21 cellular contexts compared by ENCODE assay signal in genomic region chr17:73791121-73791520, GRCh38.
"Had no signal": no experiment of that assay in that cellular context is flagged by ENCODE, and none has a peak within 500 bp of the region (broad histone marks: within the 10 kb centered on the region; RNA-seq: fewer than 3 reads in every experiment).

No MANE protein-coding gene starts in this region.

- ATAC-seq: effector memory CD8-positive, alpha-beta T cell; esophagus mucosa; gastrocnemius medialis; heart right ventricle; left cardiac atrium; left lung; left ventricle myocardium superior; lower lobe of right lung; mucosa of descending colon had no signal

- H3K27ac ChIP-seq: colonic mucosa, epithelial cell of prostate, esophagus squamous epithelium, gastrocnemius medialis, heart right ventricle, left lung, lower lobe of right lung had no signal

- H3K27me3 ChIP-seq: colonic mucosa had no signal

- H3K4me3 ChIP-seq: colonic mucosa, esophagus squamous epithelium, gastrocnemius medialis, heart right ventricle, left lung, lower lobe of right lung, mucosa of descending colon had no signal

- H3K9me3 ChIP-seq: colonic mucosa, esophagus squamous epithelium, gastrocnemius medialis, left lung, lower lobe of right lung, mucosa of descending colon had no signal

- H3K4me1 ChIP-seq: colonic mucosa, gastrocnemius medialis, left lung, lower lobe of right lung had no signal

- H3K36me3 ChIP-seq: colonic mucosa, esophagus squamous epithelium, gastrocnemius medialis, heart right ventricle, left lung, lower lobe of right lung had no signal

- DNase-seq: colonic mucosa; cortex of kidney; effector CD8-positive, alpha-beta T cell; effector memory CD8-positive, alpha-beta T cell; erythroblast; esophagus squamous epithelium; foreskin fibroblast; foreskin melanocyte; gastrocnemius medialis; glutamatergic neuron; head of caudate nucleus; heart right ventricle; hippocampal formation; left cardiac atrium; left lung; left ventricle myocardium superior; lower lobe of right lung; mesenchymal stem cell; mucosa of descending colon had no signal
